In genomic region chr3:136752327-136753111, GRCh38 we compare ENCODE assay signal across 8 cellular contexts. TPM values are rescaled to one million over a fixed set of nuclear protein-coding genes. Genes with fewer than 3 reads are reported as not detected.
DNase-seq lines count a peak whose midpoint lies in the region; ATAC-seq and TF ChIP-seq lines count a peak whose summit lies in the region.

STAG1 (minus strand) TSS chr3:136752378; CDS start chr3:136630898, 121,480 bp downstream.

- intact Hi-C loops in activated B cell treated with CpG ODN at 0.5 μM for 24 hours (cut with micrococcal nuclease): loop anchor here (1.0 to 5.0 kb wide), 12 partner anchors 66 to 1434 kb away; partner anchors contain the start of genes ARMC8, MSL2, NCK1 and PCCB

- DNase-seq in AG09319 (ENCODE audit: extremely low read depth, low read depth): peak; percentile 97
- peak; percentile 97 for DNase-seq in NCI-H226
- peak; percentile 99 for DNase-seq in activated B cell treated with CpG ODN at 0.5 μM for 24 hours
- DNase-seq in caudate nucleus (lab: John Stamatoyannopoulos, UW): peak; percentile 51 to 100 (median 98)
- DNase-seq in inferior parietal cortex (ENCODE audit: extremely low spot score): peak; percentile 97
- DNase-seq in stimulated activated CD4-positive, alpha-beta T cell treated with anti-CD3 and anti-CD28 coated beads, Interleukin-12 subunit alpha, Interleukin-12 subunit beta, amount 100 ng/mL, for 24 hours (ENCODE audit: low read depth in 2 of 2): peak; percentile 97

- POLR2A ChIA-PET in activated B cell treated with CpG ODN at 0.5 μM for 24 hours (lab: Charles Lee): interaction anchor here (0.6 to 4.2 kb wide), 34 partner anchors 11 to 1900 kb away, joined by 3 to 135 read pairs (median 4); partner anchors contain the start of genes ARMC8, CEP70, MSL2 and NCK1

- peak; percentile 78 for TF ChIP-seq POLR2A in GM18951 (IDR thresholded peaks at IDR 0.05; ENCODE audit: extremely low read depth, insufficient read depth, insufficient read length)

- peak within 1 kb of the TSS; percentile 93 for H3K4me3 Mint-ChIP-seq in activated B cell treated with CpG ODN at 0.5 μM for 24 hours

- peaks cover 7% of the 10 kb centered on the region for H3K36me3 Mint-ChIP-seq in activated B cell treated with CpG ODN at 0.5 μM for 24 hours (ENCODE audit: low read depth)

- peak within 1 kb of the TSS; percentile 99 for H3K27ac ChIP-seq in caudate nucleus (ENCODE audit: low read depth, low read length)

- no peaks in the 10 kb centered on the region for H3K27me3 Mint-ChIP-seq in activated B cell treated with CpG ODN at 0.5 μM for 24 hours

- ATAC-seq in HG03196 (IDR thresholded peaks at IDR 0.05; ENCODE audit: unreplicated experiment): peak; percentile 88
- ATAC-seq in activated B cell treated with CpG ODN at 0.5 μM for 24 hours (ENCODE audit: low read depth): peak; percentile 85

- H3K4me1 Mint-ChIP-seq in activated B cell treated with CpG ODN at 0.5 μM for 24 hours: peaks cover 42% of the 10 kb centered on the region

- TF ChIP-seq CTCF in AG09319 (IDR thresholded peaks at IDR 0.05; ENCODE audit: low read depth, low read length) (peak; percentile 95), activated B cell treated with CpG ODN at 0.5 μM for 24 hours (IDR thresholded peaks at IDR 0.05) (peak; percentile 66)

- no peaks in the 10 kb centered on the region for H3K9me3 Mint-ChIP-seq in activated B cell treated with CpG ODN at 0.5 μM for 24 hours

- in situ Hi-C loops in GM18951 (cut with MboI; ENCODE audit: low sequenced_read_pairs, unreplicated experiment): loop anchor here (5.0 kb wide), 1 partner anchor 680 kb away; no protein-coding TSS in a partner anchor

- CTCF ChIA-PET in activated B cell treated with CpG ODN at 0.5 μM for 24 hours (lab: Charles Lee): interaction anchor here (0.6 to 3.5 kb wide), 39 partner anchors 10 to 681 kb away, joined by 3 to 59 read pairs (median 4); partner anchors contain the start of genes MSL2, NCK1 and PCCB

- H3K27ac Mint-ChIP-seq in activated B cell treated with CpG ODN at 0.5 μM for 24 hours: peak within 1 kb of the TSS; percentile 92

RNA-seq across cellular contexts. Expression of gene STAG1, which starts in this region (rescaled TPM):
- total RNA-seq in activated B cell treated with CpG ODN at 0.5 μM for 24 hours: 47.0 and 57.1 TPM in 2 replicates

Comparison
In these comparisons a context has a peak if more than half of its experiments do, and no peak if none do; other contexts are left out.
1. Peak in every context shown above with its lines: DNase-seq, ATAC-seq and H3K27ac ChIP-seq.